24 cellular contexts compared by ENCODE assay signal in the genomic region with DNA sequence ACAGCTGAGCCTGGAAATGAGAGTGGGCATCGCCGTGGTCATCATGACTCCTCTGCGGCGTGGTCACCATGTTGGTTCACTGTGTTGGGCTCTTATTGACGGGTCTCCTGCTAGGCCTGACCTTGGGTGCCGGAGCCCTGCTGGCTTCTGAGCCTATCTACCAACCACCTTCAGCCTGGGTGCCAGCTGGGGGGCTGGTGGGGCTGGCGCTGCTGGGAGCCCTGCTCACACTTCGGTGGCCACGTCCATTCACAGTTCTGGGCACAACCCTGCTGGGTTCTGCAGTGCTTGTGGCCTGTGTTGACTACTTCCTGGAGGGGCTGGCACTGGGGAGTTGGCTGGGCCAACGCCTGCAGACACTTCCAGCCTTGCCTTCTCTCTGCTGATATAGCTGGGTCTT. TPM values are rescaled to one million over a fixed set of nuclear protein-coding genes. Genes with fewer than 3 reads are reported as not detected.
"Had no signal": no experiment of that assay in that cellular context is flagged by ENCODE, and none has a peak within 500 bp of the region (broad histone marks: within the 10 kb centered on the region; RNA-seq: fewer than 3 reads in every experiment).

No MANE protein-coding gene starts in this region.

- H3K27ac ChIP-seq: gastrocnemius medialis, parathyroid adenoma, thyroid gland had no signal

- H2AFZ ChIP-seq: parathyroid adenoma had no signal

- H3K4me3 Mint-ChIP-seq: stimulated activated naive CD8-positive, alpha-beta T cell treated with anti-CD3 and anti-CD28 coated beads, Interleukin-15, Interleukin-2, amounts not matched to agents 100 ng/mL and 50 ng/mL, for 24 hours had no signal

- H3K9me3 ChIP-seq: esophagus muscularis mucosa, gastrocnemius medialis, thyroid gland had no signal

- H3K36me3 ChIP-seq: gastrocnemius medialis, thyroid gland had no signal

- H3K27me3 ChIP-seq: dorsolateral prefrontal cortex, thyroid gland had no signal

- H3K27me3 Mint-ChIP-seq: central memory CD8-positive, alpha-beta T cell; naive thymus-derived CD8-positive, alpha-beta T cell; stimulated activated naive CD8-positive, alpha-beta T cell treated with anti-CD3 and anti-CD28 coated beads, Interleukin-15, Interleukin-2, amounts not matched to agents 100 ng/mL and 50 ng/mL, for 24 hours had no signal

- H3K9me3 Mint-ChIP-seq: activated T-cell treated with anti-CD3 and anti-CD28 coated beads, Interleukin-2, amount 50 U/mL, for 72 hours; central memory CD8-positive, alpha-beta T cell; effector memory CD8-positive, alpha-beta T cell; mesothelial cell of epicardium; naive thymus-derived CD8-positive, alpha-beta T cell; stimulated activated naive CD8-positive, alpha-beta T cell treated with anti-CD3 and anti-CD28 coated beads, Interleukin-15, Interleukin-2, amounts not matched to agents 100 ng/mL and 50 ng/mL, for 24 hours had no signal

- ATAC-seq: activated T-cell treated with anti-CD3 and anti-CD28 coated beads, Interleukin-2, amount 50 U/mL, for 72 hours; effector memory CD8-positive, alpha-beta T cell; gastrocnemius medialis; left ventricle myocardium superior; naive thymus-derived CD8-positive, alpha-beta T cell; right cardiac atrium had no signal

- H3K4me3 ChIP-seq: dorsolateral prefrontal cortex, gastrocnemius medialis, thyroid gland had no signal

- H3K9ac ChIP-seq: parathyroid adenoma had no signal

- H3K27ac Mint-ChIP-seq: activated T-cell treated with anti-CD3 and anti-CD28 coated beads, Interleukin-2, amount 50 U/mL, for 72 hours; mesothelial cell of epicardium had no signal

- DNase-seq: activated CD4-positive, alpha-beta T cell treated with anti-CD3 and anti-CD28 coated beads, Interleukin-2, amount 50 U/mL, for 48 hours; activated CD8-positive, alpha-beta memory T cell treated with anti-CD3 and anti-CD28 coated beads, Interleukin-2, amount 50 U/mL, for 48 hours; activated gamma-delta T cell; activated naive CD4-positive, alpha-beta T cell treated with anti-CD3 and anti-CD28 coated beads, Interleukin-2, amount 50 U/mL, for 16 hours; activated T-cell treated with anti-CD3 and anti-CD28 coated beads, Interleukin-2, amount 50 U/mL, for 72 hours; dorsolateral prefrontal cortex; effector memory CD8-positive, alpha-beta T cell; gastrocnemius medialis; head of caudate nucleus; hypothalamus; left ventricle myocardium superior; mammary epithelial cell; naive thymus-derived CD8-positive, alpha-beta T cell; right cardiac atrium; stimulated activated CD4-positive, alpha-beta T cell treated with anti-CD3 and anti-CD28 coated beads, Interleukin-12 subunit alpha, Interleukin-12 subunit beta, amount 100 ng/mL, for 4 hours; stimulated activated CD4-positive, alpha-beta T cell treated with anti-CD3 and anti-CD28 coated beads, Interleukin-4, amount 100 ng/mL, for 4 hours; substantia nigra; thyroid gland had no signal

RNA-seq across cellular contexts. Expression of a gene that starts 9.7 kb away (rescaled TPM):
- total RNA-seq: activated CD8-positive, alpha-beta memory T cell treated with anti-CD3 and anti-CD28 coated beads for 36 hours had no signal
- polyA plus RNA-seq: naive thymus-derived CD8-positive, alpha-beta T cell had no signal
